In the genomic region with DNA sequence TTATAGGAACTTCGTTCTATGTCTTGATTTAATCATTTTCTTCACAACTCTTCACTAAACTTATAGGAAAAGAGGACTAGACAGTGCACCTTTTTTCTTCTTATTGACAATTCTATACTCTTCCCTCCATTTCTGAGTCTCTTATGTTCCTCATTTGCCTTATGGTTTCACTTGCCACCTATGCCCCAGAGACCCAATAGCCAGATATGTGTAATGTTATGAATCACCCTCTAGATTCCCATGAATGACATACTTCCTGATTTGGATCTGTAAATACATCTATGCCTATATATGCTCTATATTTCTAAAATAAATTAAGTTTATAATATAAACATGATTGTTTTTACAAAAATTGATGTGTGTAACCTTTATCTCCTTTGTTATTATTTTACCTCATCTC, we compare ENCODE assay signal across 8 cellular contexts.
A peak's percentile ranks its signal among the peaks of the same experiment; 100 is the strongest.
DNase-seq lines count a peak whose midpoint lies in the region; ATAC-seq, FAIRE-seq and TF ChIP-seq lines count a peak whose summit lies in the region.

No MANE protein-coding gene starts in this region.

- no peaks in the 10 kb centered on the region for H3K36me3 ChIP-seq in bronchial epithelial cell (ENCODE audit: control insufficient read depth, insufficient read depth, low read length)

- no peak for FAIRE-seq in bronchial epithelial cell (lab: Jason Lieb, UNC)

- in situ Hi-C loops in GM13977 (cut with MboI; ENCODE audit: low pct_unique_long_range_greater_than_20kb, low sequenced_read_pairs, unreplicated experiment) = no loop called here

- no peak for TF ChIP-seq CTCF in bronchial epithelial cell (IDR thresholded peaks at IDR 0.05; ENCODE audit: insufficient read depth, low read length, severe bottlenecking)
- no peak for TF ChIP-seq CTCF in GM13977 (IDR thresholded peaks at IDR 0.05; ENCODE audit: extremely low read depth, insufficient read depth, missing control alignments)

- H3K4me1 Mint-ChIP-seq in stimulated activated naive CD8-positive, alpha-beta T cell treated with anti-CD3 and anti-CD28 coated beads, Interleukin-15, Interleukin-2, amounts not matched to agents 100 ng/mL and 50 ng/mL, for 24 hours (ENCODE audit: low read depth) = peaks cover 23% of the 10 kb centered on the region

- no peaks in the 10 kb centered on the region for H3K9me3 Mint-ChIP-seq in stimulated activated naive CD8-positive, alpha-beta T cell treated with anti-CD3 and anti-CD28 coated beads, Interleukin-15, Interleukin-2, amounts not matched to agents 100 ng/mL and 50 ng/mL, for 24 hours

- no peaks in the 10 kb centered on the region for H3K27me3 Mint-ChIP-seq in stimulated activated naive CD8-positive, alpha-beta T cell treated with anti-CD3 and anti-CD28 coated beads, Interleukin-15, Interleukin-2, amounts not matched to agents 100 ng/mL and 50 ng/mL, for 24 hours

- ATAC-seq in stimulated activated naive CD8-positive, alpha-beta T cell treated with anti-CD3 and anti-CD28 coated beads, Interleukin-15, Interleukin-2, amounts not matched to agents 100 U/mL and 50 U/mL, for 24 hours = no peak
- peak; percentile 86 for ATAC-seq in HG03354 (IDR thresholded peaks at IDR 0.05; ENCODE audit: poor library complexity, severe bottlenecking, unreplicated experiment)

- no peak for DNase-seq in stimulated activated naive CD8-positive, alpha-beta T cell treated with anti-CD3 and anti-CD28 coated beads, Interleukin-15, Interleukin-2, amounts not matched to agents 100 U/mL and 50 U/mL, for 24 hours
- DNase-seq in bronchial epithelial cell (ENCODE audit: low read depth) (peak; percentile 65), GM13977 (ENCODE audit: low spot score) (no peak)
- no peak for DNase-seq in activated effector memory CD4-positive, alpha-beta T cell treated with anti-CD3 and anti-CD28 coated beads, Interleukin-2, amount 50 U/mL, for 16 hours
- DNase-seq in activated T-cell treated with anti-CD3 and anti-CD28 coated beads, Interleukin-2, amount 50 U/mL, for 1 hour = no peak
- DNase-seq in NK-92 treated with Interleukin-12 subunit alpha and Interleukin-12 subunit beta, amount 100 ng/mL, for 24 hours (lab: John Stamatoyannopoulos, UW) = no peak

- H3K4me3 Mint-ChIP-seq in stimulated activated naive CD8-positive, alpha-beta T cell treated with anti-CD3 and anti-CD28 coated beads, Interleukin-15, Interleukin-2, amounts not matched to agents 100 ng/mL and 50 ng/mL, for 24 hours = no peak overlapping the region

- H3K36me3 Mint-ChIP-seq in stimulated activated naive CD8-positive, alpha-beta T cell treated with anti-CD3 and anti-CD28 coated beads, Interleukin-15, Interleukin-2, amounts not matched to agents 100 ng/mL and 50 ng/mL, for 24 hours (ENCODE audit: low read depth) = no peaks in the 10 kb centered on the region

- H3K27me3 ChIP-seq in bronchial epithelial cell (ENCODE audit: control insufficient read depth, insufficient read depth, low read length) = no peaks in the 10 kb centered on the region

- no peak overlapping the region for H3K4me3 ChIP-seq in bronchial epithelial cell (ENCODE audit: low read depth, low read length)

- H3K27ac Mint-ChIP-seq in stimulated activated naive CD8-positive, alpha-beta T cell treated with anti-CD3 and anti-CD28 coated beads, Interleukin-15, Interleukin-2, amounts not matched to agents 100 ng/mL and 50 ng/mL, for 24 hours = peak overlapping the region; percentile 12
